20 cellular contexts compared by ENCODE assay signal in genomic region chr6:157552171-157552747, GRCh38.
A peak's percentile ranks its signal among the peaks of the same experiment; 100 is the strongest.
DNase-seq lines count a peak whose midpoint lies in the region; ATAC-seq, FAIRE-seq and TF ChIP-seq lines count a peak whose summit lies in the region.
"Had no signal": no experiment of that assay in that cellular context is flagged by ENCODE, and none has a peak within 500 bp of the region (broad histone marks: within the 10 kb centered on the region; RNA-seq: fewer than 3 reads in every experiment).

No MANE protein-coding gene starts in this region.

- H4K8ac ChIP-seq in H1 (ENCODE audit: extremely low read depth, insufficient read depth, low read length), result no peak overlapping the region

- no peaks in the 10 kb centered on the region for H3K79me1 ChIP-seq in H1 (ENCODE audit: low read depth, low read length)

- no peaks in the 10 kb centered on the region for H3K9me3 Mint-ChIP-seq in activated T-helper 1 cell treated with anti-CD3 and anti-CD28 coated beads, Interleukin-12 subunit alpha, Interleukin-12 subunit beta, Interleukin-2, Interleukin-4 antibody, amounts not matched to agents 30 ng/mL and 10 ng/mL and 1 ng/mL, durations not matched to agents 14 hours and 24 hours and 36 hours
- H3K9me3 Mint-ChIP-seq: activated naive CD4-positive, alpha-beta T cell treated with anti-CD3 and anti-CD28 coated beads, Interleukin-2, amount 50 U/mL, for 24 hours had no signal

- FAIRE-seq in H1 (lab: Jason Lieb, UNC), result peak; percentile 99
- no peak for FAIRE-seq in RCC 7860 (lab: Jason Lieb, UNC)
- FAIRE-seq: HTR-8/SVneo had no signal

- POLR2A ChIA-PET in H1 (lab: Charles Lee; ENCODE audit: partially characterized antibody), result interaction anchor here (0.9 to 2.3 kb wide), 8 partner anchors 9 to 41 kb away, joined by 3 to 8 read pairs (median 5); no protein-coding TSS in a partner anchor

- H3K4me3 ChIP-seq in H1 (ENCODE audit: extremely low read depth in 1 of 4, insufficient read depth in 2 of 4, low read depth in 3 of 4, low read length in 4 of 4) (peak overlapping the region in 1 of 4 experiments; percentile 35; a peak in 1 of 8 replicates), gastroesophageal sphincter (no peak overlapping the region)
- H3K4me3 ChIP-seq: colonic mucosa, testis had no signal

- no peak overlapping the region; a peak in 1 of 7 replicates for H3K9ac ChIP-seq in H1 (replicated peaks in 1 of 4; ENCODE audit: extremely low read depth in 1 of 4, low read depth in 3 of 4, low read length in 3 of 4)

- H3K4me2 ChIP-seq in H1 (ENCODE audit: insufficient read depth in 1 of 2, low read depth in 2 of 2, low read length in 2 of 2), result peak overlapping the region; percentile 51 to 66

- peaks cover 39% of the 10 kb centered on the region for H3K4me1 Mint-ChIP-seq in activated T-helper 1 cell treated with anti-CD3 and anti-CD28 coated beads, Interleukin-12 subunit alpha, Interleukin-12 subunit beta, Interleukin-2, Interleukin-4 antibody, amounts not matched to agents 30 ng/mL and 10 ng/mL and 1 ng/mL, durations not matched to agents 14 hours and 24 hours and 36 hours (ENCODE audit: low read depth)

- DNase-seq in ELF-1 (ENCODE audit: low read depth, low spot score) (peak; percentile 92), NCI-H187 (lab: John Stamatoyannopoulos, UW) (peak; percentile 55 to 64), H1 (ENCODE audit: low read depth in 1 of 2, low spot score in 2 of 2) (peak; percentile 80 to 94), mesenteric fat pad (ENCODE audit: low spot score) (peak; percentile 69), KG1 (lab: John Stamatoyannopoulos, UW) (no peak), RCC 7860 (ENCODE audit: low spot score) (no peak)
- no peak for DNase-seq in activated T-helper 1 cell treated with anti-CD3 and anti-CD28 coated beads, Interleukin-12 subunit alpha, Interleukin-12 subunit beta, Interleukin-2, Interleukin-4 antibody, amounts not matched to agents 30 ng/mL and 10 ng/mL and 1 ng/mL, durations not matched to agents 14 hours and 24 hours and 36 hours (ENCODE audit: low spot score)
- DNase-seq: colonic mucosa; GOT3; left colon; MM.1S; NK-92 treated with Interleukin-12 subunit alpha and Interleukin-12 subunit beta, amount 100 ng/mL, for 24 hours; Right ventricle myocardium superior; stimulated activated CD4-positive, alpha-beta T cell treated with anti-CD3 and anti-CD28 coated beads, Interleukin-4, amount 100 ng/mL, for 1 hour; T-helper 2 cell; testis had no signal

- no peak overlapping the region for H3K4me3 Mint-ChIP-seq in activated T-helper 1 cell treated with anti-CD3 and anti-CD28 coated beads, Interleukin-12 subunit alpha, Interleukin-12 subunit beta, Interleukin-2, Interleukin-4 antibody, amounts not matched to agents 30 ng/mL and 10 ng/mL and 1 ng/mL, durations not matched to agents 14 hours and 24 hours and 36 hours
- H3K4me3 Mint-ChIP-seq: activated naive CD4-positive, alpha-beta T cell treated with anti-CD3 and anti-CD28 coated beads, Interleukin-2, amount 50 U/mL, for 24 hours had no signal

- peak overlapping the region; percentile 98 for H2BK120ac ChIP-seq in H1 (replicated peaks; ENCODE audit: low read depth, low read length)

- CTCF ChIA-PET in H1 (lab: Charles Lee; ENCODE audit: partially characterized antibody), result interaction anchor here (0.6 to 1.7 kb wide), 4 partner anchors 10 to 117 kb away, joined by 3 to 7 read pairs (median 4); no protein-coding TSS in a partner anchor

- H3K4ac ChIP-seq in H1 (replicated peaks; ENCODE audit: insufficient read length, low read depth, low read length), result no peak overlapping the region

- H3K4me1 ChIP-seq in H1 (replicated peaks in 1 of 4; ENCODE audit: control insufficient read depth in 3 of 4, insufficient read depth in 4 of 4, low read length in 3 of 4), result peaks cover 16 to 24% (median 23%) of the 10 kb centered on the region in 4 experiments
- H3K4me1 ChIP-seq in gastroesophageal sphincter, result no peaks in the 10 kb centered on the region
- H3K4me1 ChIP-seq: colonic mucosa, testis had no signal

- 0 out of 2 replicates have a peak overlapping the region, but pooled peaks have one; percentile 99 for H2BK20ac ChIP-seq in H1 (ENCODE audit: low read length)

- intact Hi-C loops in activated T-helper 1 cell treated with anti-CD3 and anti-CD28 coated beads, Interleukin-12 subunit alpha, Interleukin-12 subunit beta, Interleukin-2, Interleukin-4 antibody, amounts not matched to agents 30 ng/mL and 10 ng/mL and 1 ng/mL, durations not matched to agents 14 hours and 24 hours and 36 hours (cut with micrococcal nuclease), result no loop called here

- WGBS in H1 (ENCODE audit: extremely low coverage in 1 of 2, insufficient coverage in 1 of 2, insufficient read length in 1 of 2, insufficient replicate concordance in 2 of 2, low coverage in 1 of 2, low lambda C conversion rate in 2 of 2, missing lambda C conversion rate in 1 of 2), 2 experiments, result 5% methylated on average over 8 of the region's 8 CpGs; no CpG with 5 or more reads in 1 of the 2 experiments
- WGBS in gastroesophageal sphincter (ENCODE audit: low coverage in 1 of 2), 2 donors, result 83% methylated on average over 6 to 8 of the region's 8 CpGs

- H4K5ac ChIP-seq in H1 (ENCODE audit: insufficient read length, low read depth, low read length), result no peak overlapping the region

- H2BK12ac ChIP-seq in H1 (ENCODE audit: low read depth, low read length), result no peak overlapping the region

- H3K36me3 ChIP-seq in H1 (ENCODE audit: control insufficient read depth in 2 of 4, insufficient read depth in 4 of 4, low read length in 3 of 4), result no peaks in the 10 kb centered on the region
- H3K36me3 ChIP-seq in gastroesophageal sphincter, result no peaks in the 10 kb centered on the region
- H3K36me3 ChIP-seq: colonic mucosa had no signal

- H3K27ac Mint-ChIP-seq in activated T-helper 1 cell treated with anti-CD3 and anti-CD28 coated beads, Interleukin-12 subunit alpha, Interleukin-12 subunit beta, Interleukin-2, Interleukin-4 antibody, amounts not matched to agents 30 ng/mL and 10 ng/mL and 1 ng/mL, durations not matched to agents 14 hours and 24 hours and 36 hours, result no peak overlapping the region
- H3K27ac Mint-ChIP-seq: activated naive CD4-positive, alpha-beta T cell treated with anti-CD3 and anti-CD28 coated beads, Interleukin-2, amount 50 U/mL, for 24 hours had no signal

- no peaks in the 10 kb centered on the region for H3K9me3 ChIP-seq in H1 (ENCODE audit: insufficient read depth in 2 of 2, low read depth in 1 of 2, low read length in 1 of 2)
- no peaks in the 10 kb centered on the region for H3K9me3 ChIP-seq in gastroesophageal sphincter
- H3K9me3 ChIP-seq: colonic mucosa, testis had no signal

- no peak overlapping the region for H2BK15ac ChIP-seq in H1 (ENCODE audit: low read length)

- TF ChIP-seq RAD21 in H1 (IDR thresholded peaks at IDR 0.05 in 1 of 2, conservative IDR thresholded peaks at IDR 0.05 in 1 of 2; ENCODE audit: low read depth in 2 of 2, low read length in 2 of 2), result peak; percentile 8 to 22; a peak in 3 of 4 replicates

- no peaks in the 10 kb centered on the region for H4K20me1 ChIP-seq in H1 (replicated peaks in 1 of 2; ENCODE audit: control insufficient read depth in 1 of 2, insufficient read depth in 2 of 2, low read length in 2 of 2)

- H3K27ac ChIP-seq in H1 (ENCODE audit: low read depth, low read length), result peak overlapping the region; percentile 29; the same call in 1 of the 2 replicates
- no peak overlapping the region for H3K27ac ChIP-seq in gastroesophageal sphincter
- H3K27ac ChIP-seq: colonic mucosa, testis had no signal

- peaks cover 10% of the 10 kb centered on the region for H3K36me3 Mint-ChIP-seq in activated T-helper 1 cell treated with anti-CD3 and anti-CD28 coated beads, Interleukin-12 subunit alpha, Interleukin-12 subunit beta, Interleukin-2, Interleukin-4 antibody, amounts not matched to agents 30 ng/mL and 10 ng/mL and 1 ng/mL, durations not matched to agents 14 hours and 24 hours and 36 hours (ENCODE audit: low read depth)
- H3K36me3 Mint-ChIP-seq: activated naive CD4-positive, alpha-beta T cell treated with anti-CD3 and anti-CD28 coated beads, Interleukin-2, amount 50 U/mL, for 24 hours had no signal

- peaks cover 14% of the 10 kb centered on the region for H3K27me3 Mint-ChIP-seq in activated T-helper 1 cell treated with anti-CD3 and anti-CD28 coated beads, Interleukin-12 subunit alpha, Interleukin-12 subunit beta, Interleukin-2, Interleukin-4 antibody, amounts not matched to agents 30 ng/mL and 10 ng/mL and 1 ng/mL, durations not matched to agents 14 hours and 24 hours and 36 hours (ENCODE audit: insufficient read depth)
- H3K27me3 Mint-ChIP-seq: activated naive CD4-positive, alpha-beta T cell treated with anti-CD3 and anti-CD28 coated beads, Interleukin-2, amount 50 U/mL, for 24 hours had no signal

- no peaks in the 10 kb centered on the region; a peak in 2 of 7 replicates for H3K27me3 ChIP-seq in H1 (replicated peaks in 1 of 4; ENCODE audit: control insufficient read depth in 3 of 4, extremely low read depth in 1 of 4, insufficient read depth in 3 of 4, low read length in 3 of 4)
- H3K27me3 ChIP-seq in gastroesophageal sphincter, result no peaks in the 10 kb centered on the region
- H3K27me3 ChIP-seq: colonic mucosa, testis had no signal

- TF ChIP-seq EP300 in H1 (IDR thresholded peaks at IDR 0.05; ENCODE audit: borderline replicate concordance in 1 of 2, low read depth in 2 of 2, low read length in 2 of 2) (peak in 1 of 2 experiments; percentile 84; a peak in 2 of 3 replicates), gastroesophageal sphincter (IDR thresholded peaks at IDR 0.05) (no peak)

- peak overlapping the region; percentile 95; the same call in 1 of the 2 replicates for H3K18ac ChIP-seq in H1 (ENCODE audit: extremely low read depth, low read length)

- TF ChIP-seq POLR2A in H1 (IDR thresholded peaks at IDR 0.05; ENCODE audit: control extremely low read depth in 1 of 2, low read depth in 2 of 2, low read length in 2 of 2) (no peak), gastroesophageal sphincter (IDR thresholded peaks at IDR 0.05) (no peak)

- ATAC-seq in gastroesophageal sphincter, result no peak
- ATAC-seq: activated CD4-positive, CD25-positive, alpha-beta regulatory T cell treated with anti-CD3 and anti-CD28 coated beads, Interleukin-2, amount 50 U/mL, for 24 hours; left colon had no signal

- no peak overlapping the region; the same call in 1 of the 2 replicates for H2AFZ ChIP-seq in H1 (ENCODE audit: low read length)

- TF ChIP-seq CTCF in H1 (IDR thresholded peaks at IDR 0.05; ENCODE audit: control extremely low read depth in 1 of 3, insufficient read depth in 1 of 3, low read depth in 1 of 3, low read length in 3 of 3), result no peak
- TF ChIP-seq CTCF in gastroesophageal sphincter (IDR thresholded peaks at IDR 0.05), result no peak

- H3K23ac ChIP-seq in H1 (ENCODE audit: insufficient read length), result no peak overlapping the region

- H2AK5ac ChIP-seq in H1 (ENCODE audit: low read depth, low read length), result no peak overlapping the region

- H3K56ac ChIP-seq in H1 (replicated peaks; ENCODE audit: insufficient read length, low read depth, low read length), result no peak overlapping the region

- peak overlapping the region; percentile 89; the same call in 1 of the 2 replicates for H2BK5ac ChIP-seq in H1 (ENCODE audit: low read depth, low read length)

- H3K79me2 ChIP-seq in H1 (ENCODE audit: control insufficient read depth in 1 of 2, insufficient read depth in 2 of 2, low read length in 2 of 2), result no peaks in the 10 kb centered on the region

- no peaks in the 10 kb centered on the region for H3K23me2 ChIP-seq in H1 (ENCODE audit: low read depth, low read length)

- H4K91ac ChIP-seq in H1 (replicated peaks; ENCODE audit: insufficient read length, low read length), result no peak overlapping the region

- no peak overlapping the region for H3K14ac ChIP-seq in H1 (ENCODE audit: insufficient read length)

Comparison
In these comparisons a context has a peak if more than half of its experiments do, and no peak if none do; other contexts are left out.
1. DNase-seq: peak in ELF-1 (single experiment), NCI-H187 (2 of 2), H1 (2 of 2) and mesenteric fat pad (single experiment); none in activated T-helper 1 cell treated with anti-CD3 and anti-CD28 coated beads, Interleukin-12 subunit alpha, Interleukin-12 subunit beta, Interleukin-2, Interleukin-4 antibody, amounts not matched to agents 30 ng/mL and 10 ng/mL and 1 ng/mL, durations not matched to agents 14 hours and 24 hours and 36 hours (single experiment), KG1 (single experiment) and RCC 7860 (single experiment).